ENCODE assay signal across 15 cellular contexts in the genomic region with DNA sequence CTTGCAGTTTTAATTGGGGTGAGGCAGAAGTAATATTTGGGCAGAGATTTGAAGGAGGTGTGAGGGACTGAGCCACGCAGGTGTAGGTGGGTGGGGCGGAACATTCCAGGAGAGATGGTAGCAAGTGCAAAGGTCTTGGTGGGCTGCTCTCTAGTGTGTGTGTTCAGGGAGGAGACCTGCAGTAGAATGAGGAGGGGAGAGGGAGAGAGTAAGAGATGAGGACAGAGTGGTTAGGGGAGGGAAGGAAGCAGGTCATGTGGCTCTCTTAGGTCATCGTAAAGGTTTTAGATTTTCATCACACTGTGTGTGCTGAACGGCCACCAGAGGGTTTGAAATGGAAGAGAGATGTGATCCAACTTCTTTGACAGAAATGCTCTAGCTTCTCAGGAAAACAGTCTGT. TPM values are rescaled to one million over a fixed set of nuclear protein-coding genes. Genes with fewer than 3 reads are reported as not detected.
DNase-seq lines count a peak whose midpoint lies in the region; ATAC-seq and TF ChIP-seq lines count a peak whose summit lies in the region.
"Had no signal": no experiment of that assay in that cellular context is flagged by ENCODE, and none has a peak within 500 bp of the region (broad histone marks: within the 10 kb centered on the region; RNA-seq: fewer than 3 reads in every experiment).

No MANE protein-coding gene starts in this region.

- H3K27me3 ChIP-seq in Loucy (ENCODE audit: insufficient read depth, low read length, poor library complexity, severe bottlenecking) (no peaks in the 10 kb centered on the region), mesendoderm (ENCODE audit: insufficient read depth, low read length, poor library complexity) (no peaks in the 10 kb centered on the region)

- H3K4me3 ChIP-seq in HEK293 (ENCODE audit: low read depth, low read length), result no peak overlapping the region
- no peak overlapping the region for H3K4me3 ChIP-seq in Loucy (ENCODE audit: low read length, poor library complexity, severe bottlenecking)
- H3K4me3 ChIP-seq in mesendoderm (ENCODE audit: low read length), result no peak overlapping the region
- H3K4me3 ChIP-seq: A549 had no signal

- no peak overlapping the region for H4K5ac ChIP-seq in mesendoderm (ENCODE audit: low read length)

- no peak overlapping the region for H3K23ac ChIP-seq in mesendoderm (ENCODE audit: low read length)

- no peaks in the 10 kb centered on the region for H3F3A ChIP-seq in Loucy (ENCODE audit: low read depth)

- CTCF ChIA-PET in HEK293 (lab: Yijun Ruan, JAX), result interaction anchor here (0.7 kb wide), 1 partner anchor 27 kb away, joined by 3 read pairs; no protein-coding TSS in a partner anchor

- WGBS in mesendoderm (ENCODE audit: extremely low coverage, insufficient coverage, low lambda C conversion rate), result no CpG with 5 or more reads among the region's 4 CpGs

- H2BK5ac ChIP-seq in mesendoderm (ENCODE audit: low read length), result no peak overlapping the region

- H3K36me3 ChIP-seq in HEK293 (ENCODE audit: control insufficient read depth in 2 of 2, insufficient read depth in 1 of 2, low read length in 2 of 2) (no peaks in the 10 kb centered on the region), Loucy (ENCODE audit: insufficient read depth, low read length) (no peaks in the 10 kb centered on the region), mesendoderm (ENCODE audit: control insufficient read depth, insufficient read depth, low read length) (no peaks in the 10 kb centered on the region)

- 0 out of 2 replicates have a peak, but pooled peaks have one; percentile 8 for TF ChIP-seq CTCF in HEK293 (tag by site-specific recombination; IDR thresholded peaks at IDR 0.05)
- TF ChIP-seq CTCF in Loucy (conservative IDR thresholded peaks at IDR 0.05; ENCODE audit: low read length), result peak; percentile 30; the same call in 1 of the 2 replicates

- H4K8ac ChIP-seq in mesendoderm (ENCODE audit: low read depth, low read length), result no peak overlapping the region

- H3K9me3 ChIP-seq in HEK293 (ENCODE audit: control insufficient read depth, insufficient read depth, low read depth, low read length), result no peaks in the 10 kb centered on the region
- H3K9me3 ChIP-seq in Loucy (ENCODE audit: insufficient read depth, low read depth, low read length), result no peaks in the 10 kb centered on the region
- H3K9me3 ChIP-seq: A549 had no signal

- no peak overlapping the region for H2BK15ac ChIP-seq in mesendoderm (replicated peaks; ENCODE audit: low read depth)

- peak overlapping the region; percentile 60; the same call in 1 of the 2 replicates for H2AFZ ChIP-seq in Loucy (ENCODE audit: low read length)

- H3K4me2 ChIP-seq in Loucy (ENCODE audit: low read depth, low read length, poor library complexity, severe bottlenecking) (no peak overlapping the region), mesendoderm (ENCODE audit: low read length) (no peak overlapping the region)
- H3K4me2 ChIP-seq: A549 had no signal

- H2BK120ac ChIP-seq in mesendoderm (ENCODE audit: low read depth, low read length), result no peak overlapping the region

- no peak for ATAC-seq in GM19455 (IDR thresholded peaks at IDR 0.05; ENCODE audit: unreplicated experiment)
- ATAC-seq in HG02798 (IDR thresholded peaks at IDR 0.05; ENCODE audit: poor library complexity, unreplicated experiment), result no peak
- ATAC-seq in HG03460 (IDR thresholded peaks at IDR 0.05; ENCODE audit: unreplicated experiment), result no peak
- ATAC-seq: A549 had no signal

- H3K4me1 ChIP-seq in HEK293 (ENCODE audit: control insufficient read depth, insufficient read depth, low read length) (no peaks in the 10 kb centered on the region), Loucy (ENCODE audit: insufficient read depth, low read length, poor library complexity, severe bottlenecking) (peaks cover 7% of the 10 kb centered on the region), mesendoderm (ENCODE audit: control insufficient read depth, low read depth, low read length) (no peaks in the 10 kb centered on the region)
- H3K4me1 ChIP-seq: A549 had no signal

- peaks cover 5% of the 10 kb centered on the region for H3K79me1 ChIP-seq in mesendoderm (ENCODE audit: low read length)

- H3K79me2 ChIP-seq in Loucy (ENCODE audit: insufficient read depth, low read length) (no peaks in the 10 kb centered on the region), mesendoderm (ENCODE audit: control insufficient read depth, insufficient read depth, low read length) (no peaks in the 10 kb centered on the region)

- H3K9ac ChIP-seq in Loucy (ENCODE audit: low read depth, low read length, poor library complexity, severe bottlenecking) (no peak overlapping the region), mesendoderm (ENCODE audit: low read length) (no peak overlapping the region)

- POLR2A ChIA-PET in HEK293 (lab: Yijun Ruan, JAX), result no interaction called here

- H3K27ac ChIP-seq in HEK293 (ENCODE audit: extremely low read depth, low read depth, low read length), result no peak overlapping the region
- peak overlapping the region; percentile 11 for H3K27ac ChIP-seq in cingulate gyrus (ENCODE audit: low read depth, low read length)
- no peak overlapping the region for H3K27ac ChIP-seq in mesendoderm (ENCODE audit: low read depth, low read length)
- H3K27ac ChIP-seq: A549, C4-2B had no signal

- no peak overlapping the region for H2AK5ac ChIP-seq in mesendoderm (ENCODE audit: low read length)

- H4K20me1 ChIP-seq in Loucy (ENCODE audit: insufficient read depth, low read length, poor library complexity, severe bottlenecking), result no peaks in the 10 kb centered on the region

- no peak overlapping the region for H3K56ac ChIP-seq in mesendoderm (ENCODE audit: low read length)

- H3K18ac ChIP-seq in mesendoderm (ENCODE audit: low read length), result no peak overlapping the region

- no peak overlapping the region for H3K4ac ChIP-seq in mesendoderm (ENCODE audit: low read depth, low read length)

- DNase-seq in mesendoderm, result peak; percentile 49
- DNase-seq in NCI-H146 treated with DMSO at 0.1 percent for 48 hours (lab: John Stamatoyannopoulos, UW; ENCODE audit: unreplicated experiment), result no peak
- DNase-seq: DMS53, NCI-H1436, NCI-H2081, NCI-H2227 treated with DMSO at 0.1 percent for 48 hours, NCI-H524 treated with DMSO at 0.1 percent for 48 hours had no signal

- no peaks in the 10 kb centered on the region for H3K9me2 ChIP-seq in Loucy (replicated peaks; ENCODE audit: low read depth, low read length)

TF ChIP-seq in HEK293, 187 proteins besides CTCF, POLR2A, EP300 and RAD21 (continues in another document):
- TF ChIP-seq ZNF629 (tag by site-specific recombination; IDR thresholded peaks at IDR 0.05), result peak; percentile 53; the same call in 1 of the 2 replicates
- no peak for TF ChIP-seq ZBTB1 (tag by site-specific recombination; IDR thresholded peaks at IDR 0.05)
- TF ChIP-seq, protein P1, sequence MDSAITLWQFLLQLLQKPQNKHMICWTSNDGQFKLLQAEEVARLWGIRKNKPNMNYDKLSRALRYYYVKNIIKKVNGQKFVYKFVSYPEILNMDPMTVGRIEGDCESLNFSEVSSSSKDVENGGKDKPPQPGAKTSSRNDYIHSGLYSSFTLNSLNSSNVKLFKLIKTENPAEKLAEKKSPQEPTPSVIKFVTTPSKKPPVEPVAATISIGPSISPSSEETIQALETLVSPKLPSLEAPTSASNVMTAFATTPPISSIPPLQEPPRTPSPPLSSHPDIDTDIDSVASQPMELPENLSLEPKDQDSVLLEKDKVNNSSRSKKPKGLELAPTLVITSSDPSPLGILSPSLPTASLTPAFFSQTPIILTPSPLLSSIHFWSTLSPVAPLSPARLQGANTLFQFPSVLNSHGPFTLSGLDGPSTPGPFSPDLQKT (IDR thresholded peaks at IDR 0.05; ENCODE audit: borderline replicate concordance, low read depth, low read length), result no peak
- peak; percentile 52 for TF ChIP-seq WT1 (tag by site-specific recombination; IDR thresholded peaks at IDR 0.05)
- TF ChIP-seq PRDM1 (tag by site-specific recombination; IDR thresholded peaks at IDR 0.05), result peak; percentile 57
- TF ChIP-seq ZFP41 (tag by site-specific recombination; IDR thresholded peaks at IDR 0.05; ENCODE audit: borderline replicate concordance), result no peak
- peak; percentile 13; the same call in 1 of the 2 replicates for TF ChIP-seq ZBTB17 (tag by site-specific recombination; IDR thresholded peaks at IDR 0.05)
- TF ChIP-seq ZNF677 (tag by site-specific recombination; IDR thresholded peaks at IDR 0.05), result no peak
- 0 out of 2 replicates have a peak, but pooled peaks have one; percentile 19 for TF ChIP-seq ZNF366 (tag by site-specific recombination; conservative IDR thresholded peaks at IDR 0.05)
- no peak for TF ChIP-seq KLF1 (tag by site-specific recombination; IDR thresholded peaks at IDR 0.05)
- peak; percentile 66; the same call in 1 of the 2 replicates for TF ChIP-seq ZNF600 (tag by site-specific recombination; IDR thresholded peaks at IDR 0.05)
- no peak for TF ChIP-seq MYNN (tag by site-specific recombination; IDR thresholded peaks at IDR 0.05; ENCODE audit: borderline replicate concordance)
- no peak for TF ChIP-seq ZNF302 (tag by site-specific recombination; IDR thresholded peaks at IDR 0.05; ENCODE audit: low read depth)
- TF ChIP-seq, protein P2, sequence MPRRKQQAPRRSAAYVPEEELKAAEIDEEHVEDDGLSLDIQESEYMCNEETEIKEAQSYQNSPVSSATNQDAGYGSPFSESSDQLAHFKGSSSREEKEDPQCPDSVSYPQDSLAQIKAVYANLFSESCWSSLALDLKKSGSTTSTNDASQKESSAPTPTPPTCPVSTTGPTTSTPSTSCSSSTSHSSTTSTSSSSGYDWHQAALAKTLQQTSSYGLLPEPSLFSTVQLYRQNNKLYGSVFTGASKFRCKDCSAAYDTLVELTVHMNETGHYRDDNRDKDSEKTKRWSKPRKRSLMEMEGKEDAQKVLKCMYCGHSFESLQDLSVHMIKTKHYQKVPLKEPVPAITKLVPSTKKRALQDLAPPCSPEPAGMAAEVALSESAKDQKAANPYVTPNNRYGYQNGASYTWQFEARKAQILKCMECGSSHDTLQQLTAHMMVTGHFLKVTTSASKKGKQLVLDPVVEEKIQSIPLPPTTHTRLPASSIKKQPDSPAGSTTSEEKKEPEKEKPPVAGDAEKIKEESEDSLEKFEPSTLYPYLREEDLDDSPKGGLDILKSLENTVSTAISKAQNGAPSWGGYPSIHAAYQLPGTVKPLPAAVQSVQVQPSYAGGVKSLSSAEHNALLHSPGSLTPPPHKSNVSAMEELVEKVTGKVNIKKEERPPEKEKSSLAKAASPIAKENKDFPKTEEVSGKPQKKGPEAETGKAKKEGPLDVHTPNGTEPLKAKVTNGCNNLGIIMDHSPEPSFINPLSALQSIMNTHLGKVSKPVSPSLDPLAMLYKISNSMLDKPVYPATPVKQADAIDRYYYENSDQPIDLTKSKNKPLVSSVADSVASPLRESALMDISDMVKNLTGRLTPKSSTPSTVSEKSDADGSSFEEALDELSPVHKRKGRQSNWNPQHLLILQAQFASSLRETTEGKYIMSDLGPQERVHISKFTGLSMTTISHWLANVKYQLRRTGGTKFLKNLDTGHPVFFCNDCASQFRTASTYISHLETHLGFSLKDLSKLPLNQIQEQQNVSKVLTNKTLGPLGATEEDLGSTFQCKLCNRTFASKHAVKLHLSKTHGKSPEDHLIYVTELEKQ (tag by site-specific recombination; IDR thresholded peaks at IDR 0.05; ENCODE audit: borderline replicate concordance), result no peak
- TF ChIP-seq ZNF184 (tag by site-specific recombination; IDR thresholded peaks at IDR 0.05), result no peak

RNA-seq across cellular contexts. Expression of a gene that starts 33.5 kb away (rescaled TPM):
- 12.5 TPM for polyA plus RNA-seq in mesendoderm (2013, experiment 1 of 2)
- 13.1 TPM for polyA plus RNA-seq in mesendoderm (2013, experiment 2 of 2)
